Comparison of ENCODE assay signal across 16 cellular contexts in the genomic region with DNA sequence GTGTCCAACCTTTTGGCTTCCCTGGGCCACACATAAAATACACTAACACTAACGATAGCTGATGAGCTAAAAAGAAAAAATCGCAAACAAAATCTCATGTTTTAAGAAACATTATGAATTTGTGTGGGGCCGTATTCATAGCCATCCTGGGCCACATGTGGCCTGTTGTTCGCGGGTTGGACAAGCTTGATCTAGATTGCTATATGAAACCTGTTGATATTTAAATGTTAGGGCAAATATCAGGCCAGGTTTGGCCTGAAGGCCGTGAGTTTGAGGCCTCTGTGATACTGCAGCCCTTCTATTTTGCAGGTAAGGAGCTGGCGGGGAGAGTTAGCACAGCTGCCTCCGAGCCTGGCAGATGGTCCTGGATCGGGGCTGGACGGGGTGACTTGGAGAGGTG.
DNase-seq lines count a peak whose midpoint lies in the region; ATAC-seq and TF ChIP-seq lines count a peak whose summit lies in the region.
"Had no signal": no experiment of that assay in that cellular context is flagged by ENCODE, and none has a peak within 500 bp of the region (broad histone marks: within the 10 kb centered on the region; RNA-seq: fewer than 3 reads in every experiment).

No MANE protein-coding gene starts in this region.

- 95% methylated on average over 4 of the region's 10 CpGs; no CpG with 5 or more reads in 1 of the 2 experiments for WGBS in IMR-90 (ENCODE audit: extremely low coverage in 2 of 2, insufficient read length in 1 of 2), 2 experiments

- H3K27ac Mint-ChIP-seq in neural crest cell (ENCODE audit: unreplicated experiment): peak overlapping the region; percentile 59
- H3K27ac Mint-ChIP-seq: IgD-negative memory B cell had no signal

- dilution Hi-C loops in IMR-90 (cut with HindIII; ENCODE audit: low sequenced_read_pairs, unreplicated experiment): no loop called here

- H3K56ac ChIP-seq in IMR-90 (ENCODE audit: extremely low read depth, insufficient read depth, low read length): no peak overlapping the region

- in situ Hi-C loops in IMR-90 (cut with MboI; ENCODE audit: low sequenced_read_pairs): no loop called here

- H3K36me3 Mint-ChIP-seq in neural crest cell (ENCODE audit: low read depth): no peaks in the 10 kb centered on the region
- H3K36me3 Mint-ChIP-seq: IgD-negative memory B cell had no signal

- H2BK5ac ChIP-seq in IMR-90 (ENCODE audit: low read depth, low read length, poor library complexity, severe bottlenecking): peak overlapping the region; percentile 2

- no peak overlapping the region; the same call in 1 of the 2 replicates for H4K5ac ChIP-seq in IMR-90 (ENCODE audit: low read depth, low read length)

- peaks cover 0 to 52% of the 10 kb centered on the region in 2 donors for H3K4me1 ChIP-seq in right atrium auricular region
- H3K4me1 ChIP-seq in IMR-90 (ENCODE audit: control insufficient read depth, insufficient read depth, low read length): peaks cover 43% of the 10 kb centered on the region
- peaks cover 59% of the 10 kb centered on the region for H3K4me1 ChIP-seq in vagina

- POLR2A ChIA-PET in IMR-90 (lab: Charles Lee; ENCODE audit: unreplicated experiment): no interaction called here

- TF ChIP-seq CTCF in right atrium auricular region (IDR thresholded peaks at IDR 0.05): no peak
- TF ChIP-seq CTCF in IMR-90 (conservative IDR thresholded peaks at IDR 0.05; ENCODE audit: low read depth, low read length): no peak
- TF ChIP-seq CTCF in neural crest cell (conservative IDR thresholded peaks at IDR 0.05): no peak
- no peak for TF ChIP-seq CTCF in vagina (IDR thresholded peaks at IDR 0.05)

- H3K9me3 Mint-ChIP-seq in neural crest cell: no peaks in the 10 kb centered on the region
- H3K9me3 Mint-ChIP-seq: IgD-negative memory B cell had no signal

- H3K9me3 ChIP-seq in right atrium auricular region: no peaks in the 10 kb centered on the region
- no peaks in the 10 kb centered on the region for H3K9me3 ChIP-seq in IMR-90 (ENCODE audit: control insufficient read depth, insufficient read depth, low read length)
- no peaks in the 10 kb centered on the region for H3K9me3 ChIP-seq in vagina
- H3K9me3 ChIP-seq: Caco-2 had no signal

- peaks cover 13% of the 10 kb centered on the region for H3K4me1 Mint-ChIP-seq in neural crest cell

- H3K27ac ChIP-seq in right atrium auricular region (no peak overlapping the region), IMR-90 (ENCODE audit: insufficient read depth, low read length) (no peak overlapping the region), vagina (peak overlapping the region; percentile 24)

- H3K79me1 ChIP-seq in IMR-90 (ENCODE audit: low read depth in 1 of 2, low read length in 2 of 2): peaks cover 0 to 33% of the 10 kb centered on the region in 2 experiments; a peak in 3 of 4 replicates

- peak overlapping the region; percentile 75 for H2AK5ac ChIP-seq in IMR-90 (ENCODE audit: low read depth, low read length)

- intact Hi-C loops in Right ventricle myocardium superior (cut with DNase I): no loop called here
- intact Hi-C loops in IMR-90 (cut with micrococcal nuclease): no loop called here
- intact Hi-C loops in vagina (cut with DNase I): no loop called here

- H2AK9ac ChIP-seq in IMR-90 (replicated peaks; ENCODE audit: low read depth, low read length, poor library complexity): no peak overlapping the region

- H2BK20ac ChIP-seq in IMR-90 (ENCODE audit: low read depth, low read length): peak overlapping the region; percentile 74

- peak overlapping the region in 1 of 2 experiments; percentile 39; a peak in 1 of 4 replicates for H4K8ac ChIP-seq in IMR-90 (ENCODE audit: low read depth in 2 of 2, low read length in 2 of 2)

- H2BK15ac ChIP-seq in IMR-90 (ENCODE audit: low read depth, low read length): peak overlapping the region; percentile 65; the same call in 2 of the 3 replicates

- H3K27me3 ChIP-seq in right atrium auricular region (no peaks in the 10 kb centered on the region), IMR-90 (ENCODE audit: control insufficient read depth, insufficient read depth, low read length) (no peaks in the 10 kb centered on the region), vagina (no peaks in the 10 kb centered on the region)

- DNase-seq in Right ventricle myocardium superior (peak; percentile 16), right atrium auricular region (ENCODE audit: low spot score) (no peak), IMR-90 (no peak), neural crest cell (ENCODE audit: low read depth, low spot score) (no peak), vagina (ENCODE audit: extremely low spot score in 2 of 2) (no peak), NCI-H748 treated with DMSO at 0.1 percent for 48 hours (lab: John Stamatoyannopoulos, UW) (no peak), Ammon's horn (ENCODE audit: low spot score) (no peak)
- DNase-seq: ACHN, AML-193, Caco-2, EL, NCI-H1105, NCI-H187 treated with DMSO at 0.1 percent for 48 hours, NCI-H446 treated with DMSO at 0.1 percent for 48 hours, OCI-M1 had no signal

- no peak overlapping the region for H3K23ac ChIP-seq in IMR-90 (ENCODE audit: low read depth, low read length)

- no peaks in the 10 kb centered on the region for H3K36me3 ChIP-seq in right atrium auricular region
- no peaks in the 10 kb centered on the region for H3K36me3 ChIP-seq in IMR-90 (ENCODE audit: control insufficient read depth, insufficient read depth, low read length)
- no peaks in the 10 kb centered on the region for H3K36me3 ChIP-seq in vagina

- no peak overlapping the region for H3K4me3 Mint-ChIP-seq in neural crest cell

- no peak for TF ChIP-seq RAD21 in IMR-90 (IDR thresholded peaks at IDR 0.05; ENCODE audit: low read length)

- no peaks in the 10 kb centered on the region for H4K20me1 ChIP-seq in IMR-90 (ENCODE audit: insufficient read depth, low read length)

- H3K4me2 ChIP-seq in IMR-90 (ENCODE audit: low read depth, low read length): no peak overlapping the region

- H2BK120ac ChIP-seq in IMR-90 (ENCODE audit: low read depth, low read length): peak overlapping the region; percentile 71

- H3K27me3 Mint-ChIP-seq in neural crest cell (ENCODE audit: low read depth): no peaks in the 10 kb centered on the region

- peak overlapping the region; percentile 47 for H3K4ac ChIP-seq in IMR-90 (ENCODE audit: low read depth, low read length)

- H4K91ac ChIP-seq in IMR-90 (ENCODE audit: insufficient read depth, low read depth, low read length): peak overlapping the region; percentile 67; the same call in 1 of the 2 replicates

- CTCF ChIA-PET in IMR-90 (lab: Yijun Ruan, JAX): interaction anchor here (0.6 kb wide), 1 partner anchor 87 kb away, joined by 3 read pairs; no protein-coding TSS in a partner anchor

- no peak for TF ChIP-seq POLR2A in IMR-90 (IDR thresholded peaks at IDR 0.05; ENCODE audit: low read depth, low read length)
- no peak for TF ChIP-seq POLR2A in vagina (IDR thresholded peaks at IDR 0.05)

- no peak for ATAC-seq in Right ventricle myocardium superior (ENCODE audit: poor library complexity)
- ATAC-seq in IMR-90 (ENCODE audit: low read depth): no peak

- H3K9ac ChIP-seq in IMR-90 (ENCODE audit: low read depth, low read length): no peak overlapping the region

- BruUV-seq in IMR-90 (replicated peaks; lab: Mats Ljungman, UMichigan): no TSS peak

- H3K18ac ChIP-seq in IMR-90 (ENCODE audit: low read depth, low read length): peak overlapping the region; percentile 33; the same call in 1 of the 2 replicates

- no peak overlapping the region for H2AFZ ChIP-seq in IMR-90 (replicated peaks; ENCODE audit: low read length, poor library complexity)

- H3K14ac ChIP-seq in IMR-90 (replicated peaks; ENCODE audit: low read depth, low read length): peak overlapping the region; percentile 62

- H3K9me1 ChIP-seq in IMR-90 (ENCODE audit: insufficient read depth, low read length): peaks cover 33% of the 10 kb centered on the region

- H3K4me3 ChIP-seq in right atrium auricular region (no peak overlapping the region), IMR-90 (ENCODE audit: insufficient read depth, low read depth, low read length) (no peak overlapping the region), vagina (no peak overlapping the region)

TF ChIP-seq in IMR-90, 13 proteins besides CTCF, POLR2A, EP300 and RAD21:
- TF ChIP-seq NFE2L2 (IDR thresholded peaks at IDR 0.05; ENCODE audit: low read depth, low read length): no peak
- TF ChIP-seq MXI1 (IDR thresholded peaks at IDR 0.05; ENCODE audit: borderline replicate concordance, low read depth, low read length): no peak
- TF ChIP-seq, protein P1, sequence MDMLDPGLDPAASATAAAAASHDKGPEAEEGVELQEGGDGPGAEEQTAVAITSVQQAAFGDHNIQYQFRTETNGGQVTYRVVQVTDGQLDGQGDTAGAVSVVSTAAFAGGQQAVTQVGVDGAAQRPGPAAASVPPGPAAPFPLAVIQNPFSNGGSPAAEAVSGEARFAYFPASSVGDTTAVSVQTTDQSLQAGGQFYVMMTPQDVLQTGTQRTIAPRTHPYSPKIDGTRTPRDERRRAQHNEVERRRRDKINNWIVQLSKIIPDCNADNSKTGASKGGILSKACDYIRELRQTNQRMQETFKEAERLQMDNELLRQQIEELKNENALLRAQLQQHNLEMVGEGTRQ (IDR thresholded peaks at IDR 0.05; ENCODE audit: low read depth, low read length): no peak
- no peak for TF ChIP-seq RCOR1 (IDR thresholded peaks at IDR 0.05; ENCODE audit: insufficient replicate concordance, low read length)
- TF ChIP-seq CEBPB (IDR thresholded peaks at IDR 0.05; ENCODE audit: low read depth, low read length): no peak
- TF ChIP-seq RFX5 (IDR thresholded peaks at IDR 0.05; ENCODE audit: low read depth, low read length): no peak
- TF ChIP-seq MAZ (IDR thresholded peaks at IDR 0.05; ENCODE audit: borderline replicate concordance, low read depth, low read length): no peak
- TF ChIP-seq BHLHE40 (IDR thresholded peaks at IDR 0.05; ENCODE audit: low read depth, low read length): no peak
- no peak for TF ChIP-seq FOS (IDR thresholded peaks at IDR 0.05; ENCODE audit: low read depth, low read length)
- TF ChIP-seq CHD1 (IDR thresholded peaks at IDR 0.05; ENCODE audit: low read depth, low read length): no peak
- TF ChIP-seq SMC3 (IDR thresholded peaks at IDR 0.05; ENCODE audit: low read depth, low read length): no peak
- TF ChIP-seq, protein P2, sequence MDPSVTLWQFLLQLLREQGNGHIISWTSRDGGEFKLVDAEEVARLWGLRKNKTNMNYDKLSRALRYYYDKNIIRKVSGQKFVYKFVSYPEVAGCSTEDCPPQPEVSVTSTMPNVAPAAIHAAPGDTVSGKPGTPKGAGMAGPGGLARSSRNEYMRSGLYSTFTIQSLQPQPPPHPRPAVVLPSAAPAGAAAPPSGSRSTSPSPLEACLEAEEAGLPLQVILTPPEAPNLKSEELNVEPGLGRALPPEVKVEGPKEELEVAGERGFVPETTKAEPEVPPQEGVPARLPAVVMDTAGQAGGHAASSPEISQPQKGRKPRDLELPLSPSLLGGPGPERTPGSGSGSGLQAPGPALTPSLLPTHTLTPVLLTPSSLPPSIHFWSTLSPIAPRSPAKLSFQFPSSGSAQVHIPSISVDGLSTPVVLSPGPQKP (IDR thresholded peaks at IDR 0.05; ENCODE audit: borderline replicate concordance, low read depth, low read length): no peak
- TF ChIP-seq MAFK (IDR thresholded peaks at IDR 0.05; ENCODE audit: low read depth, low read length): no peak
